ENCODE assay signal across 23 cellular contexts in the genomic region with DNA sequence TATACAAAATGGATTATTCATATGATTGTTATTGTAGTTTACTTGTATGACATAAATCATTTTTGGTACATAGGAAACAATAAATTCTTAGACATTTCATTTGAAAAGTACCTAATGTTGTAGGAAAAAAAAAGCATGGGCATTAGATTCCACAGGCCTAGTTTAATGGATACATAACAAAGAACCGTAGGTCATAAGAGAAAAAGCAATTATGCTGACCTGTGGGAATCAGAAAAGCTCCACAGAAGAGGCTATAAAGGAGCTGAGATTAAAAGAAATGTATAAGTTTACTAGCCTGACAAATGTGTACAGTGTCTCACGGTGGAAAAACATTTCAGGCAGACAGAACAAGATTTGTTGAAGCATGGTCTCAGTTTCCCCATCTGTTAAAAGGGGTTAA. TPM values are rescaled to one million over a fixed set of nuclear protein-coding genes. Genes with fewer than 3 reads are reported as not detected.
DNase-seq lines count a peak whose midpoint lies in the region; ATAC-seq and TF ChIP-seq lines count a peak whose summit lies in the region.
"Had no signal": no experiment of that assay in that cellular context is flagged by ENCODE, and none has a peak within 500 bp of the region (broad histone marks: within the 10 kb centered on the region; RNA-seq: fewer than 3 reads in every experiment).

No MANE protein-coding gene starts in this region.

- H3K4me3 ChIP-seq in DND-41 (ENCODE audit: low read depth in 1 of 2, low read length in 2 of 2) (no peak overlapping the region), SK-N-MC (peak overlapping the region; percentile 22; the same call in 1 of the 2 replicates)

- peaks cover 18% of the 10 kb centered on the region for H3K36me3 Mint-ChIP-seq in neural crest cell (ENCODE audit: low read depth)
- H3K36me3 Mint-ChIP-seq in T-helper 2 cell treated with Interferon-gamma antibody and Interleukin-4, amounts not matched to agents 5 μg/mL and 100 μg/mL, for 36 hours (ENCODE audit: low read depth): peaks cover 40% of the 10 kb centered on the region
- H3K36me3 Mint-ChIP-seq: CD4-positive, CD25-positive, alpha-beta regulatory T cell; IgD-negative memory B cell had no signal

- no peak overlapping the region for H3K27ac Mint-ChIP-seq in neural crest cell (ENCODE audit: unreplicated experiment)
- H3K27ac Mint-ChIP-seq in T-helper 2 cell treated with Interferon-gamma antibody and Interleukin-4, amounts not matched to agents 5 μg/mL and 100 μg/mL, for 36 hours: no peak overlapping the region
- H3K27ac Mint-ChIP-seq: IgD-negative memory B cell had no signal

- H3K9me3 ChIP-seq in DND-41 (ENCODE audit: insufficient read depth, low read length, severe bottlenecking) (no peaks in the 10 kb centered on the region), SK-N-MC (ENCODE audit: low read depth, low read length) (no peaks in the 10 kb centered on the region)
- H3K9me3 ChIP-seq: BE2C, Caco-2 had no signal

- H3K79me2 ChIP-seq in DND-41 (ENCODE audit: insufficient read depth, low read length): peaks cover 52% of the 10 kb centered on the region

- H4K20me1 ChIP-seq in DND-41 (ENCODE audit: insufficient read depth, low read length): no peaks in the 10 kb centered on the region

- H3K4me1 Mint-ChIP-seq in neural crest cell: peaks cover 35% of the 10 kb centered on the region
- peaks cover 39% of the 10 kb centered on the region for H3K4me1 Mint-ChIP-seq in T-helper 2 cell treated with Interferon-gamma antibody and Interleukin-4, amounts not matched to agents 5 μg/mL and 100 μg/mL, for 36 hours (ENCODE audit: low read depth)

- no peaks in the 10 kb centered on the region for H3K27me3 ChIP-seq in DND-41 (ENCODE audit: insufficient read depth, low read length, poor library complexity)
- H3K27me3 ChIP-seq: BE2C had no signal

- H3K4me2 ChIP-seq in DND-41 (ENCODE audit: insufficient read depth, low read length): peak overlapping the region; percentile 48

- POLR2A ChIA-PET in HEK293T (lab: Yijun Ruan, JAX): no interaction called here

- TF ChIP-seq CTCF in DND-41 (IDR thresholded peaks at IDR 0.05; ENCODE audit: borderline replicate concordance, extremely low read depth, low read length, poor library complexity, severe bottlenecking): no peak
- TF ChIP-seq CTCF in neural crest cell (conservative IDR thresholded peaks at IDR 0.05): no peak

- no peaks in the 10 kb centered on the region for H3K27me3 Mint-ChIP-seq in neural crest cell (ENCODE audit: low read depth)
- peaks cover 6% of the 10 kb centered on the region for H3K27me3 Mint-ChIP-seq in T-helper 2 cell treated with Interferon-gamma antibody and Interleukin-4, amounts not matched to agents 5 μg/mL and 100 μg/mL, for 36 hours (ENCODE audit: low read depth)

- CTCF ChIA-PET in HEK293T (lab: Yijun Ruan, JAX): no interaction called here

- H2AFZ ChIP-seq in DND-41 (ENCODE audit: low read depth, low read length): no peak overlapping the region

- peaks cover 52% of the 10 kb centered on the region for H3K4me1 ChIP-seq in DND-41 (ENCODE audit: insufficient read depth, low read length)
- H3K4me1 ChIP-seq: BE2C had no signal

- H3K27ac ChIP-seq in DND-41 (ENCODE audit: low read length): no peak overlapping the region
- no peak overlapping the region for H3K27ac ChIP-seq in SK-N-MC
- H3K27ac ChIP-seq: HL-60 had no signal

- H3K4me3 Mint-ChIP-seq in neural crest cell: peak overlapping the region; percentile 24
- no peak overlapping the region for H3K4me3 Mint-ChIP-seq in T-helper 2 cell treated with Interferon-gamma antibody and Interleukin-4, amounts not matched to agents 5 μg/mL and 100 μg/mL, for 36 hours

- H3K9ac ChIP-seq in DND-41 (ENCODE audit: low read depth, low read length) (no peak overlapping the region), SK-N-MC (ENCODE audit: insufficient read length) (no peak overlapping the region)

- H3K9me3 Mint-ChIP-seq in neural crest cell: peaks cover 3% of the 10 kb centered on the region
- peaks cover 10% of the 10 kb centered on the region for H3K9me3 Mint-ChIP-seq in T-helper 2 cell treated with Interferon-gamma antibody and Interleukin-4, amounts not matched to agents 5 μg/mL and 100 μg/mL, for 36 hours

- DNase-seq in DND-41 (no peak), HEK293T (ENCODE audit: extremely low spot score) (no peak), SK-N-MC (ENCODE audit: low read depth, low spot score) (no peak), neural crest cell (ENCODE audit: low read depth, low spot score) (no peak)
- DNase-seq in T-helper 2 cell treated with Interferon-gamma antibody and Interleukin-4, amounts not matched to agents 5 μg/mL and 100 μg/mL, for 36 hours (ENCODE audit: low spot score): no peak
- DNase-seq: BE2C; Caco-2; CD4-positive, CD25-positive, alpha-beta regulatory T cell; DMS153; EL; NCI-H1105 treated with DMSO at 0.1 percent for 48 hours; NCI-H1694; NCI-H2081 treated with DMSO at 0.1 percent for 48 hours; NCI-H446 treated with DMSO at 0.1 percent for 48 hours; OCI-M1; RPMI8226; SHP77 treated with DMSO at 0.1 percent for 48 hours had no signal

- ATAC-seq in DND-41 (ENCODE audit: insufficient read depth, low read depth): no peak
- no peak for ATAC-seq in GM19351 (IDR thresholded peaks at IDR 0.05; ENCODE audit: unreplicated experiment)
- no peak for ATAC-seq in GM21381 (IDR thresholded peaks at IDR 0.05; ENCODE audit: unreplicated experiment)

- peaks cover 51% of the 10 kb centered on the region for H3K36me3 ChIP-seq in DND-41 (ENCODE audit: insufficient read depth, low read length)
- peaks cover 66% of the 10 kb centered on the region for H3K36me3 ChIP-seq in SK-N-MC (ENCODE audit: insufficient read depth, low read length)

TF ChIP-seq in HEK293T, 16 proteins besides CTCF, POLR2A, EP300 and RAD21:
- no peak for TF ChIP-seq LEF1 (IDR thresholded peaks at IDR 0.05; ENCODE audit: borderline replicate concordance)
- no peak for TF ChIP-seq BHLHE40 (IDR thresholded peaks at IDR 0.05; ENCODE audit: borderline replicate concordance)
- no peak for TF ChIP-seq NFRKB (IDR thresholded peaks at IDR 0.05)
- no peak for TF ChIP-seq CTBP1 (IDR thresholded peaks at IDR 0.05; ENCODE audit: borderline replicate concordance)
- TF ChIP-seq, protein P1, sequence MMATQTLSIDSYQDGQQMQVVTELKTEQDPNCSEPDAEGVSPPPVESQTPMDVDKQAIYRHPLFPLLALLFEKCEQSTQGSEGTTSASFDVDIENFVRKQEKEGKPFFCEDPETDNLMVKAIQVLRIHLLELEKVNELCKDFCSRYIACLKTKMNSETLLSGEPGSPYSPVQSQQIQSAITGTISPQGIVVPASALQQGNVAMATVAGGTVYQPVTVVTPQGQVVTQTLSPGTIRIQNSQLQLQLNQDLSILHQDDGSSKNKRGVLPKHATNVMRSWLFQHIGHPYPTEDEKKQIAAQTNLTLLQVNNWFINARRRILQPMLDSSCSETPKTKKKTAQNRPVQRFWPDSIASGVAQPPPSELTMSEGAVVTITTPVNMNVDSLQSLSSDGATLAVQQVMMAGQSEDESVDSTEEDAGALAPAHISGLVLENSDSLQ (IDR thresholded peaks at IDR 0.05): 0 out of 2 replicates have a peak, but pooled peaks have one; percentile 26
- TF ChIP-seq L3MBTL2 (conservative IDR thresholded peaks at IDR 0.05): no peak
- TF ChIP-seq FOXK2 (IDR thresholded peaks at IDR 0.05): no peak
- TF ChIP-seq FOXM1 (IDR thresholded peaks at IDR 0.05; ENCODE audit: borderline replicate concordance): no peak
- no peak for TF ChIP-seq TARDBP (IDR thresholded peaks at IDR 0.05)

RNA-seq across cellular contexts. Expression of a gene that starts 3.7 kb away (rescaled TPM):
- total RNA-seq in neural crest cell: 30.3 and 31.6 TPM in 2 replicates

RNA-seq across cellular contexts. Expression of a gene that starts 43.4 kb away (rescaled TPM):
- total RNA-seq in neural crest cell: not detected in 2 replicates
- total RNA-seq: Caco-2; CD4-positive, CD25-positive, alpha-beta regulatory T cell; HT1080; LHCN-M2 had no signal
